In the genomic region with DNA sequence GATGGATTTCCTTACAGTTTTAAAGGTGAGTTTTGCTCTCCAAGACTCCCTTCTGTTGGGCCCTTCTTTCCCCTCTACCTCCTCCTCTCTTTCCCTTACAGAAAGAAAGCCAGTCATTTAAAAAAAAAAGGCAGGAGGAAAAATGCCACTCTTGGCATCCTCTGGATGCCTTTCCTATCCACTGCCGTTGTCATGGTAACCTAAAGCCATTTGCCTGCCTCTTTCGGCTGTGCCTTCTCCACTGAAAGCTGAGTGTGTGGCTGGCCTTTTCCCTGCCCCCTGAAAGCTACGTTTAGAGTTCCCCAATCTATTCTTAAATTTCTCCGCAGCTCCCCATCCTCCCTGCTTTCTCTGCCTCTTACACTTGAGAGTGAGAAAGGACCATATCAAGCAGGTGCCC, we compare ENCODE assay signal across 1 cellular context.
TF ChIP-seq lines count a peak whose summit lies in the region.

No MANE protein-coding gene starts in this region.

TF ChIP-seq in SK-N-SH treated with all-trans-retinoic acid at 6 μM for 48 hours, 23 proteins besides CTCF, POLR2A, EP300 and RAD21 (continued from another document):
- TF ChIP-seq, protein P1, sequence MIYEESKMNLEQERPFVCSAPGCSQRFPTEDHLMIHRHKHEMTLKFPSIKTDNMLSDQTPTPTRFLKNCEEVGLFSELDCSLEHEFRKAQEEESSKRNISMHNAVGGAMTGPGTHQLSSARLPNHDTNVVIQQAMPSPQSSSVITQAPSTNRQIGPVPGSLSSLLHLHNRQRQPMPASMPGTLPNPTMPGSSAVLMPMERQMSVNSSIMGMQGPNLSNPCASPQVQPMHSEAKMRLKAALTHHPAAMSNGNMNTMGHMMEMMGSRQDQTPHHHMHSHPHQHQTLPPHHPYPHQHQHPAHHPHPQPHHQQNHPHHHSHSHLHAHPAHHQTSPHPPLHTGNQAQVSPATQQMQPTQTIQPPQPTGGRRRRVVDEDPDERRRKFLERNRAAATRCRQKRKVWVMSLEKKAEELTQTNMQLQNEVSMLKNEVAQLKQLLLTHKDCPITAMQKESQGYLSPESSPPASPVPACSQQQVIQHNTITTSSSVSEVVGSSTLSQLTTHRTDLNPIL (CRISPR knock-in tag; IDR thresholded peaks at IDR 0.05; ENCODE audit: low read depth), result no peak
- no peak for TF ChIP-seq ZC3H10 (CRISPR knock-in tag; IDR thresholded peaks at IDR 0.05)
- no peak for TF ChIP-seq RARB (CRISPR knock-in tag; IDR thresholded peaks at IDR 0.05)
- no peak for TF ChIP-seq GLIS3 (CRISPR knock-in tag; IDR thresholded peaks at IDR 0.05)
- TF ChIP-seq ZNF70 (CRISPR knock-in tag; IDR thresholded peaks at IDR 0.05), result no peak
- TF ChIP-seq ZNF565 (CRISPR knock-in tag; conservative IDR thresholded peaks at IDR 0.05; ENCODE audit: low read depth), result no peak
- TF ChIP-seq ZNF8 (CRISPR knock-in tag; IDR thresholded peaks at IDR 0.05), result no peak
- no peak for TF ChIP-seq ESRRG (CRISPR knock-in tag; IDR thresholded peaks at IDR 0.05)
- TF ChIP-seq TSHZ2 (CRISPR knock-in tag; IDR thresholded peaks at IDR 0.05), result no peak
- TF ChIP-seq, protein P2, sequence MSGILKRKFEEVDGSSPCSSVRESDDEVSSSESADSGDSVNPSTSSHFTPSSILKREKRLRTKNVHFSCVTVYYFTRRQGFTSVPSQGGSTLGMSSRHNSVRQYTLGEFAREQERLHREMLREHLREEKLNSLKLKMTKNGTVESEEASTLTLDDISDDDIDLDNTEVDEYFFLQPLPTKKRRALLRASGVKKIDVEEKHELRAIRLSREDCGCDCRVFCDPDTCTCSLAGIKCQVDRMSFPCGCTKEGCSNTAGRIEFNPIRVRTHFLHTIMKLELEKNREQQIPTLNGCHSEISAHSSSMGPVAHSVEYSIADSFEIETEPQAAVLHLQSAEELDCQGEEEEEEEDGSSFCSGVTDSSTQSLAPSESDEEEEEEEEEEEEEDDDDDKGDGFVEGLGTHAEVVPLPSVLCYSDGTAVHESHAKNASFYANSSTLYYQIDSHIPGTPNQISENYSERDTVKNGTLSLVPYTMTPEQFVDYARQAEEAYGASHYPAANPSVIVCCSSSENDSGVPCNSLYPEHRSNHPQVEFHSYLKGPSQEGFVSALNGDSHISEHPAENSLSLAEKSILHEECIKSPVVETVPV (CRISPR knock-in tag; IDR thresholded peaks at IDR 0.05), result no peak
- TF ChIP-seq PPARA (CRISPR knock-in tag; IDR thresholded peaks at IDR 0.05; ENCODE audit: borderline replicate concordance), result no peak
- no peak for TF ChIP-seq ISL1 (CRISPR knock-in tag; IDR thresholded peaks at IDR 0.05)
- TF ChIP-seq OSR1 (CRISPR knock-in tag; IDR thresholded peaks at IDR 0.05), result no peak
- no peak for TF ChIP-seq POU6F1 (CRISPR knock-in tag; IDR thresholded peaks at IDR 0.05; ENCODE audit: borderline replicate concordance, low read depth)
- TF ChIP-seq BACH2 (CRISPR knock-in tag; IDR thresholded peaks at IDR 0.05; ENCODE audit: borderline replicate concordance), result no peak
